In the genomic region with DNA sequence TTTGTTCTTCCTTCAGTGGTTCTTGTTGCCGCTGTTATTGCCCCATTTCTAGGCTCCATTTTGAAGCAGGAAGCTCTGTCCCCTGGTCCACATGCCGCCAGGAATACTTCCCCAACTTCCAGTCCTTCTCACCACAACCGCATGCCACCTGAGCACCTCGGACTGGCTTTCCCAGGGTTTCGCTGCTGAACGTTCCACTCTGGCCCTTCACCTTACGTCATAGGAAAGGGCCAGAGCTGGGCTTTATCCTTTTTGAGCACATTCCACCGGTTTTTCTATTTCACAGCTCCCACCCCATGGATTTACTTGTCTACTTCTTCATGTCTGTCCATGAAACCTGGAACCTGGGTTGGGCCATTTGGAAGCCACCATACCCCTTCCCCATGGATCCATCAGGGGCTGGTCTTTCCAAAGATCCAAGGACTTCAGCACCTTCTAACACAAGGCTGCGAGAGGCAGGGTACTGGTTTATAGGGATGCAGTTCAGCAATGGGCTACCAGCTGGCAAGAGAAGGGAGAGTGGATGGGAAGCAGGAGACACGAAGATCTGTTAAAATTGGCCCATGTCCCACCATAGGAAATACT, we compare ENCODE assay signal across 20 cellular contexts.
DNase-seq lines count a peak whose midpoint lies in the region; ATAC-seq and TF ChIP-seq lines count a peak whose summit lies in the region.
"Had no signal": no experiment of that assay in that cellular context is flagged by ENCODE, and none has a peak within 500 bp of the region (broad histone marks: within the 10 kb centered on the region; RNA-seq: fewer than 3 reads in every experiment).

No MANE protein-coding gene starts in this region.

- H3K27ac ChIP-seq in coronary artery, result no peak overlapping the region
- no peak overlapping the region for H3K27ac ChIP-seq in mesendoderm (ENCODE audit: low read depth, low read length)
- no peak overlapping the region for H3K27ac ChIP-seq in osteoblast (ENCODE audit: low read depth, low read length)
- H3K27ac ChIP-seq in transverse colon, result no peak overlapping the region
- H3K27ac ChIP-seq: HL-60 had no signal

- in situ Hi-C loops in KBM-7 (cut with MboI; ENCODE audit: low pct_unique_long_range_greater_than_20kb, low sequenced_read_pairs) (no loop called here), transverse colon (cut with MboI; ENCODE audit: low pct_ligation_motif_present in 1 of 4, low pct_unique_long_range_greater_than_20kb in 1 of 4, low sequenced_read_pairs in 3 of 4) (no loop called here)

- no peak overlapping the region for H3K56ac ChIP-seq in mesendoderm (ENCODE audit: low read length)

- H3K18ac ChIP-seq in mesendoderm (ENCODE audit: low read length), result no peak overlapping the region

- H3K27me3 ChIP-seq in mesendoderm (ENCODE audit: insufficient read depth, low read length, poor library complexity) (no peaks in the 10 kb centered on the region), osteoblast (ENCODE audit: insufficient read depth, low read length) (no peaks in the 10 kb centered on the region), transverse colon (no peaks in the 10 kb centered on the region)
- H3K27me3 ChIP-seq: BE2C had no signal

- no peaks in the 10 kb centered on the region for H3K36me3 ChIP-seq in mesendoderm (ENCODE audit: control insufficient read depth, insufficient read depth, low read length)
- no peaks in the 10 kb centered on the region for H3K36me3 ChIP-seq in osteoblast (ENCODE audit: insufficient read depth, low read length)
- H3K36me3 ChIP-seq in transverse colon, result no peaks in the 10 kb centered on the region
- H3K36me3 ChIP-seq: BE2C had no signal

- no peak for TF ChIP-seq EP300 in transverse colon (IDR thresholded peaks at IDR 0.05; ENCODE audit: low read depth)

- H3K23ac ChIP-seq in mesendoderm (ENCODE audit: low read length), result no peak overlapping the region

- no CpG with 5 or more reads among the region's 10 CpGs for WGBS in mesendoderm (ENCODE audit: extremely low coverage, insufficient coverage, low lambda C conversion rate)
- 88 to 89% methylated on average over 7 to 10 of the region's 10 CpGs for WGBS in transverse colon (ENCODE audit: low coverage in 1 of 2), 2 donors

- H3K9ac ChIP-seq in mesendoderm (ENCODE audit: low read length), result no peak overlapping the region

- no peak overlapping the region for H4K8ac ChIP-seq in mesendoderm (ENCODE audit: low read depth, low read length)

- ATAC-seq in GM18858 (IDR thresholded peaks at IDR 0.05; ENCODE audit: unreplicated experiment), result no peak
- ATAC-seq: GM12878, GM23338 had no signal

- TF ChIP-seq CTCF in coronary artery (IDR thresholded peaks at IDR 0.05), result no peak
- no peak for TF ChIP-seq CTCF in osteoblast (IDR thresholded peaks at IDR 0.05; ENCODE audit: extremely low read depth, low read depth, low read length)
- no peak for TF ChIP-seq CTCF in transverse colon (IDR thresholded peaks at IDR 0.05)

- DNase-seq in coronary artery (ENCODE audit: low spot score) (peak; percentile 38), mesendoderm (no peak), osteoblast (ENCODE audit: insufficient read length, low spot score, missing footprints) (peak; percentile 29), KBM-7 (no peak), transverse colon (no peak)
- DNase-seq: ACHN; BE2C; C1 segment of cervical spinal cord; CD4-positive, CD25-positive, alpha-beta regulatory T cell; CD8-positive, alpha-beta memory T cell; COR-L47; DMS 273 treated with DMSO at 0.1 percent for 48 hours; DMS53; DND-41; EL; H7 had no signal

- TF ChIP-seq POLR2A in transverse colon (IDR thresholded peaks at IDR 0.05), result no peak

- no peak overlapping the region for H3K4ac ChIP-seq in mesendoderm (ENCODE audit: low read depth, low read length)

- peaks cover 2% of the 10 kb centered on the region for H3K4me1 ChIP-seq in mesendoderm (ENCODE audit: control insufficient read depth, low read depth, low read length)
- H3K4me1 ChIP-seq in osteoblast (ENCODE audit: insufficient read depth, low read length), result no peaks in the 10 kb centered on the region
- H3K4me1 ChIP-seq in transverse colon, result no peaks in the 10 kb centered on the region
- H3K4me1 ChIP-seq: BE2C had no signal

- H3K9me3 ChIP-seq in osteoblast (ENCODE audit: low read depth, low read length) (no peaks in the 10 kb centered on the region), transverse colon (no peaks in the 10 kb centered on the region)
- H3K9me3 ChIP-seq: BE2C had no signal

- H2BK5ac ChIP-seq in mesendoderm (ENCODE audit: low read length), result peak overlapping the region; percentile 51

- no peaks in the 10 kb centered on the region for H3K79me2 ChIP-seq in mesendoderm (ENCODE audit: control insufficient read depth, insufficient read depth, low read length)
- H3K79me2 ChIP-seq in osteoblast (ENCODE audit: insufficient read depth, low read length), result no peaks in the 10 kb centered on the region

- no peak overlapping the region for H4K5ac ChIP-seq in mesendoderm (ENCODE audit: low read length)

- no peaks in the 10 kb centered on the region for H3K79me1 ChIP-seq in mesendoderm (ENCODE audit: low read length)

- H3K4me2 ChIP-seq in mesendoderm (ENCODE audit: low read length), result no peak overlapping the region
- H3K4me2 ChIP-seq in osteoblast (ENCODE audit: insufficient read depth, low read length), result no peak overlapping the region
- H3K4me2 ChIP-seq: GM23338 had no signal

- no peak overlapping the region for H2BK15ac ChIP-seq in mesendoderm (replicated peaks; ENCODE audit: low read depth)

- H3K4me3 ChIP-seq in coronary artery, result no peak overlapping the region
- no peak overlapping the region for H3K4me3 ChIP-seq in mesendoderm (ENCODE audit: low read length)
- no peak overlapping the region for H3K4me3 ChIP-seq in osteoblast (ENCODE audit: insufficient read depth, low read length)
- H3K4me3 ChIP-seq in transverse colon, result no peak overlapping the region
- H3K4me3 ChIP-seq: GM12878, GM23338 had no signal

- peak overlapping the region; percentile 11 for H2AK5ac ChIP-seq in mesendoderm (ENCODE audit: low read length)

- no peak overlapping the region for H2BK120ac ChIP-seq in mesendoderm (ENCODE audit: low read depth, low read length)

- no peaks in the 10 kb centered on the region for H4K20me1 ChIP-seq in osteoblast (ENCODE audit: insufficient read depth, low read length)

- H2AFZ ChIP-seq in osteoblast (ENCODE audit: low read length), result no peak overlapping the region
- H2AFZ ChIP-seq: GM23338 had no signal

- intact Hi-C loops in transverse colon (cut with DNase I; ENCODE audit: low total_unique reads), result no loop called here

Comparison
In these comparisons a context has a peak if more than half of its experiments do, and no peak if none do; other contexts are left out.
1. DNase-seq: peak in coronary artery (single experiment) and osteoblast (single experiment); none in mesendoderm (single experiment), KBM-7 (single experiment) and transverse colon (single experiment).